ENCODE assay signal across 8 cellular contexts in the genomic region with DNA sequence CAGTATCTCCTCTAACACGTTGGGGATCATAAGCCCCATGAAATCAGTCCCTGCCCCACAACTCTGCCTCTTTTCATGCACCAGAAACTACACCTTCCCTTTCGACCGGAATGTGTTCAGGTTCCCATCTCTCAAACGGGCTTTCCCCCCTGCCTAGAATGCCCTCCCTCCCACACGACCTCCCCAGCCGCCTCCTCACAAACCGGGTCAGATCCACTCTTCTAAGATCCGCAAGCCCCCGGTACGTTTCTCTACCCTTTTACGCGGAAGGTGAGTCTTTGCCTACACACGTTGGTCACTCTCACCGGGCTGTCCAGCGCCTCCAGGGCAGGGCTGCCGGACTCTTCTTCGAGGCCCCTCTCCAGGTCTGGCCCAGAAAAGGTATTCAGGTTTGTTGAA. TPM values are rescaled to one million over a fixed set of nuclear protein-coding genes. Genes with fewer than 3 reads are reported as not detected.
DNase-seq lines count a peak whose midpoint lies in the region; ATAC-seq and TF ChIP-seq lines count a peak whose summit lies in the region.

No MANE protein-coding gene starts in this region.

- peaks cover 2% of the 10 kb centered on the region for H3K36me3 Mint-ChIP-seq in brain

- H3K4me3 ChIP-seq in NB4 (ENCODE audit: low read depth, low read length) (peak overlapping the region; percentile 93), lower lobe of right lung (peak overlapping the region; percentile 96), subcutaneous abdominal adipose tissue (ENCODE audit: low read depth in 1 of 5, low read length in 5 of 5) (peak overlapping the region; percentile 86 to 95 (median 90))

- H3K4me3 Mint-ChIP-seq in brain: peak overlapping the region; percentile 89 to 94 (median 93)

- no peaks in the 10 kb centered on the region for H3K9me3 Mint-ChIP-seq in brain

- peaks cover 5% of the 10 kb centered on the region for H3K27me3 Mint-ChIP-seq in brain

- peaks cover 34% of the 10 kb centered on the region for H3K4me1 Mint-ChIP-seq in brain

- H3K4me1 ChIP-seq in lower lobe of right lung (peaks cover 26% of the 10 kb centered on the region), subcutaneous abdominal adipose tissue (ENCODE audit: control insufficient read depth in 5 of 5, insufficient read depth in 5 of 5, low read length in 5 of 5) (peaks cover 4 to 27% (median 21%) of the 10 kb centered on the region in 5 donors)

- no peak for TF ChIP-seq CTCF in NB4 (IDR thresholded peaks at IDR 0.05; ENCODE audit: low read depth, low read length)
- no peak for TF ChIP-seq CTCF in brain (conservative IDR thresholded peaks at IDR 0.05)
- TF ChIP-seq CTCF in lower lobe of right lung (IDR thresholded peaks at IDR 0.05): no peak

- peak; percentile 15 to 17 for ATAC-seq in lower lobe of right lung

- H3K27ac ChIP-seq in lower lobe of right lung (peak overlapping the region; percentile 70), subcutaneous abdominal adipose tissue (ENCODE audit: low read depth, low read length) (peak overlapping the region; percentile 48)

- H3K36me3 ChIP-seq in lower lobe of right lung: peaks cover 12% of the 10 kb centered on the region
- peaks cover 2 to 15% (median 10%) of the 10 kb centered on the region in 5 donors for H3K36me3 ChIP-seq in subcutaneous abdominal adipose tissue (ENCODE audit: control insufficient read depth in 5 of 5, insufficient read depth in 5 of 5, low read length in 5 of 5)

- H3K27ac Mint-ChIP-seq in brain: peak overlapping the region; percentile 1 to 86 (median 77)

- H3K27me3 ChIP-seq in lower lobe of right lung (ENCODE audit: low read depth) (no peaks in the 10 kb centered on the region), subcutaneous abdominal adipose tissue (ENCODE audit: control insufficient read depth in 5 of 5, insufficient read depth in 4 of 5, low read length in 5 of 5) (no peaks in the 10 kb centered on the region)

- DNase-seq in NCI-H82 (lab: John Stamatoyannopoulos, UW) (peak; percentile 38), NCI-H82 treated with DMSO at 0.1 percent for 48 hours (lab: John Stamatoyannopoulos, UW; ENCODE audit: unreplicated experiment) (no peak), NB4 (ENCODE audit: low read depth) (peak; percentile 28), lower lobe of right lung (no peak), DMS153 treated with DMSO at 0.1 percent for 48 hours (lab: John Stamatoyannopoulos, UW; ENCODE audit: unreplicated experiment) (no peak), UCSD-AML1 (lab: John Stamatoyannopoulos, UW; ENCODE audit: unreplicated experiment) (no peak)

- intact Hi-C loops in lower lobe of right lung (cut with DNase I): no loop called here

- H3K9ac ChIP-seq in subcutaneous abdominal adipose tissue (ENCODE audit: low read length in 5 of 5): peak overlapping the region; percentile 76 to 92 (median 88)

- TF ChIP-seq POLR2A in NB4 (IDR thresholded peaks at IDR 0.05; ENCODE audit: extremely low read depth, insufficient read length): no peak

- no peaks in the 10 kb centered on the region for H3K9me3 ChIP-seq in lower lobe of right lung
- no peaks in the 10 kb centered on the region for H3K9me3 ChIP-seq in subcutaneous abdominal adipose tissue (ENCODE audit: control insufficient read depth in 5 of 5, low read length in 5 of 5)

RNA-seq across cellular contexts. Expression of gene DHX33, which starts 0.7 kb away (rescaled TPM):
- polyA plus RNA-seq in brain (ENCODE audit: insufficient read depth, low read depth, low replicate concordance): 10.9 TPM
- total RNA-seq in lower lobe of right lung: 10.2 TPM

RNA-seq across cellular contexts. Expression of gene DERL2, which starts 17.9 kb away (rescaled TPM):
- polyA plus RNA-seq in brain (ENCODE audit: insufficient read depth, low read depth, low replicate concordance): 32.7 TPM
- 59.3 TPM for total RNA-seq in lower lobe of right lung

RNA-seq across cellular contexts. Expression of gene MIS12, which starts 18.3 kb away (rescaled TPM):
- 16.9 TPM for polyA plus RNA-seq in brain (ENCODE audit: insufficient read depth, low read depth, low replicate concordance)
- 16.1 TPM for total RNA-seq in lower lobe of right lung

RNA-seq across cellular contexts. Expression of gene C1QBP, which starts 29.1 kb away (rescaled TPM):
- 146 TPM for polyA plus RNA-seq in brain (ENCODE audit: insufficient read depth, low read depth, low replicate concordance)
- 57.5 TPM for total RNA-seq in lower lobe of right lung

RNA-seq across cellular contexts. Expression of gene RPAIN, which starts 48.1 kb away (rescaled TPM):
- 54.7 TPM for polyA plus RNA-seq in brain (ENCODE audit: insufficient read depth, low read depth, low replicate concordance)
- 37.2 TPM for total RNA-seq in lower lobe of right lung

Comparison
In these comparisons a context has a peak if more than half of its experiments do, and no peak if none do; other contexts are left out.
1. DNase-seq: peak in NCI-H82 (single experiment) and NB4 (single experiment); none in NCI-H82 treated with DMSO at 0.1 percent for 48 hours (single experiment), lower lobe of right lung (single experiment), DMS153 treated with DMSO at 0.1 percent for 48 hours (single experiment) and UCSD-AML1 (single experiment).
2. Peak in every context shown above with its lines, with median percentiles within 50 percentile points of each other: H3K4me3 ChIP-seq.